5 cellular contexts compared by ENCODE assay signal in genomic region chr2:45195916-45196315, GRCh38.
"Had no signal": no experiment of that assay in that cellular context is flagged by ENCODE, and none has a peak within 500 bp of the region (broad histone marks: within the 10 kb centered on the region; RNA-seq: fewer than 3 reads in every experiment).

No MANE protein-coding gene starts in this region.

- H3K4me3 ChIP-seq: GM23338, K562 had no signal

- DNase-seq: H9, HCEC 1CT, IMR-90 had no signal

- ATAC-seq: GM23338, K562 had no signal
